1 cellular context compared by ENCODE assay signal in the genomic region with DNA sequence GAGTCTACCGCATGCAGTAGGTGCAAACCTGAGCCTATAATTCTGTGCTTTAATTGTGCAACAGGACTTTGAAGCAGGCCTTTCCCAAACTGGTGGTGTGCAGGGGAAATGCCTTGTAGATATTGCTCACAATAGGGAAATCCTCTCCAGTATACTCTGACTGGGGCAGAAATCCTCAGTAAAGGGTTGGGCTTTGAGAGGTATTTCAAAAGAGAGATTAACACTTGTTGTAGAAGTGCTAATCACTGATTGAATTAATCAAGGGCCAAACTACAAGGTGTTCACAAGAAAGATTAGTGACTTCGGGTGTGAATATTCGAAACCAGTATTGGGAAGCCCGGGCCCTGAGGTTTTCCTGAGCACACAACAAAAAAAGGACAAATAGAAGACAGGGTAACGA.
TF ChIP-seq lines count a peak whose summit lies in the region.

No MANE protein-coding gene starts in this region.

TF ChIP-seq in H1, 55 proteins besides CTCF, POLR2A, EP300 and RAD21:
- TF ChIP-seq, protein P1, sequence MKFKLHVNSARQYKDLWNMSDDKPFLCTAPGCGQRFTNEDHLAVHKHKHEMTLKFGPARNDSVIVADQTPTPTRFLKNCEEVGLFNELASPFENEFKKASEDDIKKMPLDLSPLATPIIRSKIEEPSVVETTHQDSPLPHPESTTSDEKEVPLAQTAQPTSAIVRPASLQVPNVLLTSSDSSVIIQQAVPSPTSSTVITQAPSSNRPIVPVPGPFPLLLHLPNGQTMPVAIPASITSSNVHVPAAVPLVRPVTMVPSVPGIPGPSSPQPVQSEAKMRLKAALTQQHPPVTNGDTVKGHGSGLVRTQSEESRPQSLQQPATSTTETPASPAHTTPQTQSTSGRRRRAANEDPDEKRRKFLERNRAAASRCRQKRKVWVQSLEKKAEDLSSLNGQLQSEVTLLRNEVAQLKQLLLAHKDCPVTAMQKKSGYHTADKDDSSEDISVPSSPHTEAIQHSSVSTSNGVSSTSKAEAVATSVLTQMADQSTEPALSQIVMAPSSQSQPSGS (IDR thresholded peaks at IDR 0.05; ENCODE audit: low read length): no peak
- TF ChIP-seq PHF8 (conservative IDR thresholded peaks at IDR 0.05; ENCODE audit: low read depth, low read length): no peak
- no peak for TF ChIP-seq JUN (IDR thresholded peaks at IDR 0.05; ENCODE audit: low read depth, low read length)
